ENCODE assay signal across 8 cellular contexts in genomic region chr1:161039154-161039545, GRCh38. TPM values are rescaled to one million over a fixed set of nuclear protein-coding genes. Genes with fewer than 3 reads are reported as not detected.
A peak's percentile ranks its signal among the peaks of the same experiment; 100 is the strongest.
DNase-seq lines count a peak whose midpoint lies in the region; ATAC-seq, FAIRE-seq and TF ChIP-seq lines count a peak whose summit lies in the region.

No MANE protein-coding gene starts in this region.

- H3K9me3 Mint-ChIP-seq in activated CD4-positive, alpha-beta T cell treated with anti-CD3 and anti-CD28 coated beads for 36 hours (ENCODE audit: low read depth) = no peaks in the 10 kb centered on the region
- H3K9me3 Mint-ChIP-seq in activated T-helper 2 cell treated with anti-CD3 and anti-CD28 coated beads, Interferon-gamma antibody, Interleukin-2, Interleukin-4, amounts not matched to agents 10 μg/mL and 5 μg/mL and 100 μg/mL, durations not matched to agents 14 hours and 24 hours and 36 hours = no peaks in the 10 kb centered on the region
- no peaks in the 10 kb centered on the region for H3K9me3 Mint-ChIP-seq in stimulated activated memory B cell treated with anti-CD40 and anti-IgM and Interleukin-4, amounts not matched to agents 10 μg/mL and 1 μg/mL and 100 μg/mL, for 72 hours

- TF ChIP-seq CTCF in kidney (IDR thresholded peaks at IDR 0.05; ENCODE audit: borderline replicate concordance, extremely low read depth, insufficient read depth) (no peak), GM20000 (IDR thresholded peaks at IDR 0.05; ENCODE audit: extremely low read depth, missing control alignments) (no peak)

- H3K4me1 ChIP-seq in kidney (ENCODE audit: control insufficient read depth in 1 of 2, insufficient read depth in 1 of 2, low read depth in 1 of 2, low read length in 2 of 2) = peaks cover 6% of the 10 kb centered on the region in 2 donors

- ATAC-seq in activated CD4-positive, alpha-beta T cell treated with anti-CD3 and anti-CD28 coated beads for 36 hours = no peak
- ATAC-seq in stimulated activated memory B cell treated with anti-CD40 and anti-IgM and Interleukin-4, amounts not matched to agents 10 μg/mL and 1 μg/mL and 100 μg/mL, for 72 hours = no peak

- no peaks in the 10 kb centered on the region for H3K27me3 Mint-ChIP-seq in activated CD4-positive, alpha-beta T cell treated with anti-CD3 and anti-CD28 coated beads for 36 hours
- no peaks in the 10 kb centered on the region for H3K27me3 Mint-ChIP-seq in activated T-helper 2 cell treated with anti-CD3 and anti-CD28 coated beads, Interferon-gamma antibody, Interleukin-2, Interleukin-4, amounts not matched to agents 10 μg/mL and 5 μg/mL and 100 μg/mL, durations not matched to agents 14 hours and 24 hours and 36 hours (ENCODE audit: low read depth)
- H3K27me3 Mint-ChIP-seq in stimulated activated memory B cell treated with anti-CD40 and anti-IgM and Interleukin-4, amounts not matched to agents 10 μg/mL and 1 μg/mL and 100 μg/mL, for 72 hours = no peaks in the 10 kb centered on the region

- no peak for DNase-seq in activated CD4-positive, alpha-beta T cell treated with anti-CD3 and anti-CD28 coated beads for 36 hours
- DNase-seq in activated CD4-positive, alpha-beta T cell treated with anti-CD3 and anti-CD28 coated beads, Interleukin-2, amount 50 U/mL, for 4 hours = no peak
- no peak for DNase-seq in activated T-helper 2 cell treated with anti-CD3 and anti-CD28 coated beads, Interferon-gamma antibody, Interleukin-2, Interleukin-4, amounts not matched to agents 10 μg/mL and 5 μg/mL and 100 μg/mL, durations not matched to agents 14 hours and 24 hours and 36 hours (ENCODE audit: low spot score)
- DNase-seq in kidney = no peak
- no peak for DNase-seq in GM20000 (ENCODE audit: low spot score)
- no peak for DNase-seq in HT-29 (ENCODE audit: low spot score)
- no peak for DNase-seq in DMS153 (lab: John Stamatoyannopoulos, UW)

- no peak overlapping the region for H3K27ac ChIP-seq in kidney (ENCODE audit: low read depth in 2 of 2, low read length in 2 of 2)

- CTCF ChIA-PET in activated CD4-positive, alpha-beta T cell treated with anti-CD3 and anti-CD28 coated beads for 36 hours (lab: Charles Lee) = interaction anchor here (0.6 to 5.1 kb wide), 14 partner anchors 12 to 919 kb away, joined by 3 to 40 read pairs (median 4); partner anchors contain the start of genes F11R and KLHDC9

- intact Hi-C loops in activated CD4-positive, alpha-beta T cell treated with anti-CD3 and anti-CD28 coated beads for 36 hours (cut with DNase I, micrococcal nuclease) = loop anchor here (2.0 to 5.0 kb wide), 3 partner anchors 33 to 94 kb away; partner anchors contain the start of gene DEDD (in 1 of the 2)
- intact Hi-C loops in activated T-helper 2 cell treated with anti-CD3 and anti-CD28 coated beads, Interferon-gamma antibody, Interleukin-2, Interleukin-4, amounts not matched to agents 10 μg/mL and 5 μg/mL and 100 μg/mL, durations not matched to agents 14 hours and 24 hours and 36 hours (cut with micrococcal nuclease) = no loop called here
- intact Hi-C loops in kidney (cut with DNase I) = no loop called here

- H3K36me3 ChIP-seq in kidney (ENCODE audit: control insufficient read depth in 1 of 2, insufficient read depth in 2 of 2, low read length in 2 of 2) = peaks cover 31 to 35% of the 10 kb centered on the region in 2 donors

- no peak overlapping the region for H3K9ac ChIP-seq in kidney (ENCODE audit: low read length in 2 of 2)

- POLR2A ChIA-PET in activated CD4-positive, alpha-beta T cell treated with anti-CD3 and anti-CD28 coated beads for 36 hours (lab: Charles Lee) = interaction anchor here (0.7 to 0.9 kb wide), 3 partner anchors 8 to 59 kb away, joined by 3 read pairs; partner anchors contain the start of gene KLHDC9

- peak overlapping the region; percentile 91 for H3K27ac Mint-ChIP-seq in activated CD4-positive, alpha-beta T cell treated with anti-CD3 and anti-CD28 coated beads for 36 hours
- H3K27ac Mint-ChIP-seq in activated T-helper 2 cell treated with anti-CD3 and anti-CD28 coated beads, Interferon-gamma antibody, Interleukin-2, Interleukin-4, amounts not matched to agents 10 μg/mL and 5 μg/mL and 100 μg/mL, durations not matched to agents 14 hours and 24 hours and 36 hours = peak overlapping the region; percentile 82
- H3K27ac Mint-ChIP-seq in stimulated activated memory B cell treated with anti-CD40 and anti-IgM and Interleukin-4, amounts not matched to agents 10 μg/mL and 1 μg/mL and 100 μg/mL, for 72 hours = peak overlapping the region; percentile 93

- H3K36me3 Mint-ChIP-seq in activated CD4-positive, alpha-beta T cell treated with anti-CD3 and anti-CD28 coated beads for 36 hours (ENCODE audit: low read depth) = peaks cover 33% of the 10 kb centered on the region
- H3K36me3 Mint-ChIP-seq in activated T-helper 2 cell treated with anti-CD3 and anti-CD28 coated beads, Interferon-gamma antibody, Interleukin-2, Interleukin-4, amounts not matched to agents 10 μg/mL and 5 μg/mL and 100 μg/mL, durations not matched to agents 14 hours and 24 hours and 36 hours (ENCODE audit: low read depth) = peaks cover 43% of the 10 kb centered on the region
- peaks cover 39% of the 10 kb centered on the region for H3K36me3 Mint-ChIP-seq in stimulated activated memory B cell treated with anti-CD40 and anti-IgM and Interleukin-4, amounts not matched to agents 10 μg/mL and 1 μg/mL and 100 μg/mL, for 72 hours

- H3K4me3 ChIP-seq in kidney (ENCODE audit: low read length in 2 of 2) = peak overlapping the region; percentile 70 to 74

- peak overlapping the region; percentile 86 for H3K4me3 Mint-ChIP-seq in activated CD4-positive, alpha-beta T cell treated with anti-CD3 and anti-CD28 coated beads for 36 hours
- H3K4me3 Mint-ChIP-seq in activated T-helper 2 cell treated with anti-CD3 and anti-CD28 coated beads, Interferon-gamma antibody, Interleukin-2, Interleukin-4, amounts not matched to agents 10 μg/mL and 5 μg/mL and 100 μg/mL, durations not matched to agents 14 hours and 24 hours and 36 hours (ENCODE audit: low read depth) = peak overlapping the region; percentile 90
- H3K4me3 Mint-ChIP-seq in stimulated activated memory B cell treated with anti-CD40 and anti-IgM and Interleukin-4, amounts not matched to agents 10 μg/mL and 1 μg/mL and 100 μg/mL, for 72 hours = peak overlapping the region; percentile 98

- H3K4me1 Mint-ChIP-seq in activated CD4-positive, alpha-beta T cell treated with anti-CD3 and anti-CD28 coated beads for 36 hours = peaks cover 32% of the 10 kb centered on the region
- H3K4me1 Mint-ChIP-seq in activated T-helper 2 cell treated with anti-CD3 and anti-CD28 coated beads, Interferon-gamma antibody, Interleukin-2, Interleukin-4, amounts not matched to agents 10 μg/mL and 5 μg/mL and 100 μg/mL, durations not matched to agents 14 hours and 24 hours and 36 hours (ENCODE audit: low read depth) = peaks cover 35% of the 10 kb centered on the region
- peaks cover 46% of the 10 kb centered on the region for H3K4me1 Mint-ChIP-seq in stimulated activated memory B cell treated with anti-CD40 and anti-IgM and Interleukin-4, amounts not matched to agents 10 μg/mL and 1 μg/mL and 100 μg/mL, for 72 hours

- FAIRE-seq in kidney (lab: Jason Lieb, UNC) = no peak

- H3K9me3 ChIP-seq in kidney (ENCODE audit: control insufficient read depth in 1 of 2, low read length in 2 of 2) = no peaks in the 10 kb centered on the region

RNA-seq across cellular contexts. Expression of gene TSTD1, which starts 0.4 kb away (rescaled TPM):
- total RNA-seq in activated CD4-positive, alpha-beta T cell treated with anti-CD3 and anti-CD28 coated beads for 36 hours = 10 to 100 TPM; 26.0 to 42.8 TPM
- 49.0 and 49.1 TPM in 2 replicates for total RNA-seq in activated T-helper 2 cell treated with anti-CD3 and anti-CD28 coated beads, Interferon-gamma antibody, Interleukin-2, Interleukin-4, amounts not matched to agents 10 μg/mL and 5 μg/mL and 100 μg/mL, durations not matched to agents 14 hours and 24 hours and 36 hours
- total RNA-seq in kidney = 74.5 TPM
- 200 TPM for polyA plus RNA-seq in kidney (ENCODE audit: insufficient read depth, low read depth, low replicate concordance)
- 121 and 139 TPM in 2 replicates for total RNA-seq in HT-29 (2014; rRNA removed; shearing (Covaris generic))

RNA-seq across cellular contexts. Expression of gene USF1, which starts 6.6 kb away (rescaled TPM):
- 10 to 100 TPM; 34.5 to 42.8 TPM for total RNA-seq in activated CD4-positive, alpha-beta T cell treated with anti-CD3 and anti-CD28 coated beads for 36 hours
- 49.1 and 53.2 TPM in 2 replicates for total RNA-seq in activated T-helper 2 cell treated with anti-CD3 and anti-CD28 coated beads, Interferon-gamma antibody, Interleukin-2, Interleukin-4, amounts not matched to agents 10 μg/mL and 5 μg/mL and 100 μg/mL, durations not matched to agents 14 hours and 24 hours and 36 hours
- 56.1 TPM for total RNA-seq in kidney
- polyA plus RNA-seq in kidney (ENCODE audit: insufficient read depth, low read depth, low replicate concordance) = 48.7 TPM
- 78.4 and 79.3 TPM in 2 replicates for total RNA-seq in HT-29 (2014; rRNA removed; shearing (Covaris generic))

RNA-seq across cellular contexts. Expression of gene F11R, which starts 18.2 kb away (rescaled TPM):
- 10 to 100 TPM; 16.9 to 25.2 TPM for total RNA-seq in activated CD4-positive, alpha-beta T cell treated with anti-CD3 and anti-CD28 coated beads for 36 hours
- total RNA-seq in activated T-helper 2 cell treated with anti-CD3 and anti-CD28 coated beads, Interferon-gamma antibody, Interleukin-2, Interleukin-4, amounts not matched to agents 10 μg/mL and 5 μg/mL and 100 μg/mL, durations not matched to agents 14 hours and 24 hours and 36 hours = 15.4 and 15.5 TPM in 2 replicates
- total RNA-seq in kidney = 117 TPM
- polyA plus RNA-seq in kidney (ENCODE audit: insufficient read depth, low read depth, low replicate concordance) = 36.9 TPM
- total RNA-seq in HT-29 (2014; rRNA removed; shearing (Covaris generic)) = 128 and 154 TPM in 2 replicates

RNA-seq across cellular contexts. Expression of gene ARHGAP30, which starts 30.5 kb away (rescaled TPM):
- 100 to 1,000 TPM; 125 to 165 TPM for total RNA-seq in activated CD4-positive, alpha-beta T cell treated with anti-CD3 and anti-CD28 coated beads for 36 hours
- total RNA-seq in activated T-helper 2 cell treated with anti-CD3 and anti-CD28 coated beads, Interferon-gamma antibody, Interleukin-2, Interleukin-4, amounts not matched to agents 10 μg/mL and 5 μg/mL and 100 μg/mL, durations not matched to agents 14 hours and 24 hours and 36 hours = 161 and 170 TPM in 2 replicates
- total RNA-seq in kidney = 21.6 TPM
- 1.2 TPM for polyA plus RNA-seq in kidney (ENCODE audit: insufficient read depth, low read depth, low replicate concordance)
- 0.58 and 0.86 TPM in 2 replicates for total RNA-seq in HT-29 (2014; rRNA removed; shearing (Covaris generic))

RNA-seq across cellular contexts. Expression of gene NECTIN4, which starts 50.2 kb away (rescaled TPM):
- total RNA-seq in activated CD4-positive, alpha-beta T cell treated with anti-CD3 and anti-CD28 coated beads for 36 hours = not detected
- total RNA-seq in activated T-helper 2 cell treated with anti-CD3 and anti-CD28 coated beads, Interferon-gamma antibody, Interleukin-2, Interleukin-4, amounts not matched to agents 10 μg/mL and 5 μg/mL and 100 μg/mL, durations not matched to agents 14 hours and 24 hours and 36 hours = 0.05 TPM in 1 of 2 replicates, not detected in the other
- total RNA-seq in kidney = 12.8 TPM
- polyA plus RNA-seq in kidney (ENCODE audit: insufficient read depth, low read depth, low replicate concordance) = 2.7 TPM
- total RNA-seq in HT-29 (2014; rRNA removed; shearing (Covaris generic)) = 8.6 and 10.4 TPM in 2 replicates

Comparison
In these comparisons a context has a peak if more than half of its experiments do, and no peak if none do; other contexts are left out.
1. intact Hi-C loops: an anchor here in activated CD4-positive, alpha-beta T cell treated with anti-CD3 and anti-CD28 coated beads for 36 hours (2.0 to 5.0 kb wide); none called in activated T-helper 2 cell treated with anti-CD3 and anti-CD28 coated beads, Interferon-gamma antibody, Interleukin-2, Interleukin-4, amounts not matched to agents 10 μg/mL and 5 μg/mL and 100 μg/mL, durations not matched to agents 14 hours and 24 hours and 36 hours and kidney.